ENCODE assay signal across 19 cellular contexts in the genomic region with DNA sequence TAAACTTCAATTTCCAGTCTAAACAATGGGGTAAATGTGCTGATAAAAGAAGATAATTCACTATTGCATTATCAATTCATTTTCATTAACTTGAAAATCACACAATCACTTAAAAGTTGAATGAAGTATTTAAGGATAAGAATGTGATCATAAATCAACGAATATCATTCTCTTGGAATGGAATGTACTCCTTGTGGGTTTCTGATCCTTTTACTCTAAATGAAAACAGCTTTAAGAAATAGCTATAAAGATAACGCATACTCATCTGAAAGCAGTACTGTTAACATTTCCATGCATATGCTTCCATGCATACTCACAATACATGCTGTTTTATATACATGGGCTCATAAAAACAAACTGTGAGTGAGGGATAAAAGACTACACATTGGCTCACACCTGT.
DNase-seq lines count a peak whose midpoint lies in the region; ATAC-seq and TF ChIP-seq lines count a peak whose summit lies in the region.
"Had no signal": no experiment of that assay in that cellular context is flagged by ENCODE, and none has a peak within 500 bp of the region (broad histone marks: within the 10 kb centered on the region; RNA-seq: fewer than 3 reads in every experiment).

No MANE protein-coding gene starts in this region.

- ATAC-seq in GM19455 (IDR thresholded peaks at IDR 0.05; ENCODE audit: unreplicated experiment), result no peak
- ATAC-seq: HepG2, Panc1 had no signal

- TF ChIP-seq CTCF in GM10266 (IDR thresholded peaks at IDR 0.05; ENCODE audit: control insufficient read depth, insufficient read depth, low read depth, missing control alignments), result no peak

- DNase-seq in EH (ENCODE audit: low read depth), result peak; percentile 30
- DNase-seq in amniotic epithelial cell (ENCODE audit: low read depth), result peak; percentile 91
- peak; percentile 31 for DNase-seq in iris pigment epithelial cell (ENCODE audit: low read depth)
- no peak for DNase-seq in HK-2 (ENCODE audit: unreplicated experiment)
- no peak for DNase-seq in GM10266 (ENCODE audit: extremely low spot score)
- DNase-seq in NK-92 treated with Interleukin-12 subunit alpha and Interleukin-12 subunit beta, amount 100 ng/mL, for 24 hours (lab: John Stamatoyannopoulos, UW), result no peak
- DNase-seq: GDM1, HFFc6, KBM-7, MM.1S, NCI-H1048, NCI-H1417 treated with DMSO at 0.1 percent for 48 hours, NCI-H187, NCI-H2107, NCI-H69, SIG-M5 had no signal

Comparison
In these comparisons a context has a peak if more than half of its experiments do, and no peak if none do; other contexts are left out.
1. DNase-seq: peak in EH (single experiment), amniotic epithelial cell (single experiment) and iris pigment epithelial cell (single experiment); none in HK-2 (single experiment), GM10266 (single experiment) and NK-92 treated with Interleukin-12 subunit alpha and Interleukin-12 subunit beta, amount 100 ng/mL, for 24 hours (single experiment).